ENCODE assay signal across 19 cellular contexts in the genomic region with DNA sequence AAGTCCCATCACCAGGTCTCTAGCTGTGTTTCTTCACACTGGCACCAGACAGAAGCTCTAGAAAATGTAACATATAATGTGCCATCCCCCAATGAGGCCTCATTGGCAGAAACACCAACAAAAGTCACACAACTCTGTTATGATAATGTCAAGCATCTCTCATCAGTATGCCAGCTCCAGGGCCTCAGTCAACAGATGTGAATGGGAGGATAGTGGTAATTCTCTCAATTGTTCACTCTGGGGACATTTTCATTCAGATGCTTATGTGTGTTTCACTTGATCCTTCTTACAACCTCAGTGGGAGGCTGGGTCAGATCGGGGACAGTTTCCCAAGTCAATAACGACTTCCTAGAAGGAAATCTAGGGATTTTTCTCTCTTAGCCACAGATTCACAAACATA.
"Had no signal": no experiment of that assay in that cellular context is flagged by ENCODE, and none has a peak within 500 bp of the region (broad histone marks: within the 10 kb centered on the region; RNA-seq: fewer than 3 reads in every experiment).

No MANE protein-coding gene starts in this region.

- H3K36me3 ChIP-seq: heart right ventricle, suprapubic skin, tibial nerve had no signal

- DNase-seq: activated CD4-positive, alpha-beta memory T cell treated with anti-CD3 and anti-CD28 coated beads, Interleukin-2, amount 10 ng/mL, durations not matched to agents 7 days and 5 days; activated CD4-positive, alpha-beta T cell treated with anti-CD3 and anti-CD28 coated beads, Interleukin-2, amount 10 ng/mL, durations not matched to agents 24 days and 14 days; activated effector memory CD4-positive, alpha-beta T cell treated with Interleukin-2 at 50 U/mL for 16 hours; activated naive CD4-positive, alpha-beta T cell treated with anti-CD3 and anti-CD28 coated beads for 36 hours; activated naive CD8-positive, alpha-beta T cell treated with anti-CD3 and anti-CD28 coated beads, Interleukin-2, amount 10 ng/mL, durations not matched to agents 7 days and 5 days; activated T-cell treated with anti-CD3 and anti-CD28 coated beads, Interleukin-2, amount 50 U/mL, for 72 hours; amygdala; cerebellar nuclear complex; heart right ventricle; kidney; naive thymus-derived CD8-positive, alpha-beta T cell; small intestine; stimulated activated CD4-positive, alpha-beta T cell treated with anti-CD3 and anti-CD28 coated beads, Interleukin-2, amount 100 ng/mL, for 24 hours; stimulated activated naive CD8-positive, alpha-beta T cell treated with anti-CD3 and anti-CD28 coated beads, Interleukin-15, amount 100 ng/mL, for 72 hours had no signal

- FAIRE-seq: bronchial epithelial cell, kidney, small intestine had no signal

- H3K27me3 ChIP-seq: heart right ventricle, suprapubic skin, tibial nerve had no signal

- H3K4me1 ChIP-seq: suprapubic skin, tibial nerve had no signal

- H3K9me3 ChIP-seq: heart right ventricle, suprapubic skin, tibial nerve had no signal

- H3K4me3 ChIP-seq: coronary artery, heart right ventricle, suprapubic skin, tibial nerve had no signal

- H3K27ac ChIP-seq: coronary artery, epithelial cell of prostate, heart right ventricle, suprapubic skin, tibial nerve had no signal
